In the genomic region with DNA sequence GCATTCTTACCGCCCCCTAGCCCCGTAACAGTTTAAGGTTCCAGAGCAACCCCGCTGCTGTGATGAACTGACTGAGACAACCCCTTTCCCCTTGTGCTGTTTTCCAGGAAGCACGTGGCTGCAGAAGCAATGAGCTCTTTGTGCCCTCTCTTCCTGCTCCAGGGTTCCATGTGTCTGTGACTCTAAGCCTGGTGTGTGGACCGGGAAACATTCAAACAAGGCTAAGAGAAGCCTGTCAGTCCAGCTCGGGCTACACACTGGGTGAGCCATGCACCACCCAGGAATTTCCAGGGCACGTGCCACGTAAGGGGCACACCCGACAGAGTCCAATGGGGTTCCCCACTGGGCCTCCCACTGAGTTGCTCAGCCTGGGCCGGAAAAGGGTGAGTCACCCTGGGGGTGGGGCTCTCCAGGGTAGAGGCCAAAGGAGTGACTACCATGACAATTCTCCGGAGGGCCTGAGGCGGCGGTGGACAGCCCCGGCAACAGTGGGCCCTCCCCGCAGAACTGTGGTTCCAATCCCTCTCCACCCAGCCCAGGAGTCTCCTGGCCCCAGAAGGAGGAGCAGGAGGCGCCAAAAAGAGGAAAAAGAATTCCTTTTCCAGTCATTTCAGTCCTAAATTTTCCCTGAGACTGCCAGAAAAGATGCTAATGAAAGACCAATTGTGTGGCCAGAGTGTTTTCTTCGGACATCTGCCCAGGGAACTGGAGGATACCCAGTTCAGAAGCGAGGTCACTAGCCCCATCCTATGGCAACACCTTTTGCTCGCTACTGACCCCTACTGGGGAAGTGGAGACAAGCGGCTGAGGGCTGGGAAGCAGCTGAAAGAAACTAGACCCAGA, we compare ENCODE assay signal across 8 cellular contexts.
DNase-seq lines count a peak whose midpoint lies in the region; ATAC-seq lines count a peak whose summit lies in the region.

No MANE protein-coding gene starts in this region.

- intact Hi-C loops in right cardiac atrium (cut with DNase I) (loop anchor here in 1 of 4 donors (10.0 kb wide), 1 partner anchor 187 kb away; no protein-coding TSS in a partner anchor), sciatic nerve (cut with DNase I) (loop anchor here (10.0 kb wide), 1 partner anchor 67 kb away; no protein-coding TSS in a partner anchor)

- ATAC-seq in GM21528 (IDR thresholded peaks at IDR 0.05; ENCODE audit: low FRiP score, unreplicated experiment) (peak; percentile 88), right cardiac atrium (peak; percentile 96 to 98), sciatic nerve (peak; percentile 95)

- H3K4me1 ChIP-seq in HUES6 (ENCODE audit: control insufficient read depth, insufficient read depth, low read length) (no peaks in the 10 kb centered on the region; the same call in 1 of the 2 replicates), right cardiac atrium (ENCODE audit: control insufficient read depth, insufficient read depth, low read length) (no peaks in the 10 kb centered on the region)

- H3K4me3 ChIP-seq in HUES6 (ENCODE audit: low read depth, low read length): no peak overlapping the region
- no peak overlapping the region for H3K4me3 ChIP-seq in right cardiac atrium (ENCODE audit: low read length)

- no peaks in the 10 kb centered on the region for H3K9me3 Mint-ChIP-seq in T-helper 1 cell treated with Interleukin-12 subunit alpha and Interleukin-12 subunit beta and Interleukin-4 antibody, amounts not matched to agents 30 μg/mL and 1 μg/mL, for 36 hours

- no peaks in the 10 kb centered on the region for H3K36me3 Mint-ChIP-seq in T-helper 1 cell treated with Interleukin-12 subunit alpha and Interleukin-12 subunit beta and Interleukin-4 antibody, amounts not matched to agents 30 μg/mL and 1 μg/mL, for 36 hours (ENCODE audit: low read depth)

- peaks cover 12% of the 10 kb centered on the region for H3K27me3 Mint-ChIP-seq in T-helper 1 cell treated with Interleukin-12 subunit alpha and Interleukin-12 subunit beta and Interleukin-4 antibody, amounts not matched to agents 30 μg/mL and 1 μg/mL, for 36 hours (ENCODE audit: low read depth)

- WGBS in right cardiac atrium: 33% methylated on average over 20 of the region's 20 CpGs

- peak overlapping the region; percentile 55 for H3K27ac Mint-ChIP-seq in T-helper 1 cell treated with Interleukin-12 subunit alpha and Interleukin-12 subunit beta and Interleukin-4 antibody, amounts not matched to agents 30 μg/mL and 1 μg/mL, for 36 hours

- peak overlapping the region; percentile 19; the same call in 1 of the 2 replicates for H3K27ac ChIP-seq in HUES6 (ENCODE audit: low read depth, low read length)
- H3K27ac ChIP-seq in right cardiac atrium (ENCODE audit: low read length): peak overlapping the region; percentile 63

- peak overlapping the region; percentile 29 for H3K4me3 Mint-ChIP-seq in T-helper 1 cell treated with Interleukin-12 subunit alpha and Interleukin-12 subunit beta and Interleukin-4 antibody, amounts not matched to agents 30 μg/mL and 1 μg/mL, for 36 hours

- H3K36me3 ChIP-seq in HUES6 (ENCODE audit: control insufficient read depth, insufficient read depth, low read length): no peaks in the 10 kb centered on the region

- peak overlapping the region; percentile 49 for H3K9ac ChIP-seq in HUES6 (ENCODE audit: low read length)

- H3K27me3 ChIP-seq in HUES6 (ENCODE audit: control insufficient read depth, insufficient read depth, low read length) (no peaks in the 10 kb centered on the region), right cardiac atrium (ENCODE audit: control insufficient read depth, insufficient read depth) (no peaks in the 10 kb centered on the region)

- H3K9me3 ChIP-seq in HUES6 (ENCODE audit: control insufficient read depth, insufficient read depth, low read depth, low read length) (peaks cover 3% of the 10 kb centered on the region; the same call in 1 of the 2 replicates), right cardiac atrium (ENCODE audit: control insufficient read depth, low read length) (no peaks in the 10 kb centered on the region)

- peaks cover 23% of the 10 kb centered on the region for H3K4me1 Mint-ChIP-seq in T-helper 1 cell treated with Interleukin-12 subunit alpha and Interleukin-12 subunit beta and Interleukin-4 antibody, amounts not matched to agents 30 μg/mL and 1 μg/mL, for 36 hours (ENCODE audit: low read depth)

- DNase-seq in ELF-1 (ENCODE audit: low read depth, low spot score) (peak; percentile 92), amniotic stem cell (lab: John Stamatoyannopoulos, UW) (peak; percentile 85), right cardiac atrium (peak; percentile 93 to 96 (median 95)), sciatic nerve (ENCODE audit: low spot score) (peak; percentile 88), NCI-H2081 treated with DMSO at 0.1 percent for 48 hours (lab: John Stamatoyannopoulos, UW) (no peak)
